8 cellular contexts compared by ENCODE assay signal in genomic region chrX:12977761-12978204, GRCh38. TPM values are rescaled to one million over a fixed set of nuclear protein-coding genes. Genes with fewer than 3 reads are reported as not detected.
A peak's percentile ranks its signal among the peaks of the same experiment; 100 is the strongest.
DNase-seq lines count a peak whose midpoint lies in the region; ATAC-seq and TF ChIP-seq lines count a peak whose summit lies in the region.

No MANE protein-coding gene starts in this region.

- H3K27me3 ChIP-seq in SJSA1 (replicated peaks) (no peaks in the 10 kb centered on the region), hepatocyte (no peaks in the 10 kb centered on the region), tibial artery (no peaks in the 10 kb centered on the region)

- peak overlapping the region; percentile 79 for H3K4me2 ChIP-seq in hepatocyte

- TF ChIP-seq CTCF in hepatocyte (IDR thresholded peaks at IDR 0.05; ENCODE audit: poor library complexity) (no peak), tibial artery (IDR thresholded peaks at IDR 0.05) (no peak), lower leg skin (IDR thresholded peaks at IDR 0.05) (no peak)

- TF ChIP-seq POLR2A in lower leg skin (IDR thresholded peaks at IDR 0.05): no peak

- no peaks in the 10 kb centered on the region for H3K9me3 ChIP-seq in SJSA1 (replicated peaks)
- H3K9me3 ChIP-seq in hepatocyte (ENCODE audit: low read depth): no peaks in the 10 kb centered on the region
- H3K9me3 ChIP-seq in tibial artery: no peaks in the 10 kb centered on the region

- H3K36me3 ChIP-seq in SJSA1: peaks cover 33% of the 10 kb centered on the region
- H3K36me3 ChIP-seq in hepatocyte (replicated peaks; ENCODE audit: insufficient read depth, low read depth): no peaks in the 10 kb centered on the region
- no peaks in the 10 kb centered on the region for H3K36me3 ChIP-seq in tibial artery

- WGBS in hepatocyte (ENCODE audit: low lambda C conversion rate, missing lambda C conversion rate): 32% methylated on average over 9 of the region's 9 CpGs
- 29 to 49% methylated on average over 9 of the region's 9 CpGs for WGBS in lower leg skin, 2 donors

- DNase-seq in SJSA1 (ENCODE audit: low read depth in 1 of 2, low spot score in 2 of 2) (no peak), hepatocyte (ENCODE audit: low spot score) (no peak), tibial artery (no peak), HPDE6-E6E7 (ENCODE audit: extremely low spot score) (no peak), lower leg skin (ENCODE audit: low spot score in 2 of 2) (no peak)
- no peak for DNase-seq in stimulated activated CD4-positive, alpha-beta T cell treated with anti-CD3 and anti-CD28 coated beads, Interleukin-1b, Interleukin-23, amount 100 ng/mL, for 48 hours

- intact Hi-C loops in tibial artery (cut with DNase I; ENCODE audit: low total_unique reads) (loop anchor here (5.0 to 10.0 kb wide), 2 partner anchors 117 to 455 kb away; no protein-coding TSS in a partner anchor), lower leg skin (cut with DNase I; ENCODE audit: low total_unique reads) (no loop called here)

- no peak overlapping the region for H2AFZ ChIP-seq in hepatocyte

- peak; percentile 8 for ATAC-seq in GM18511 (IDR thresholded peaks at IDR 0.05; ENCODE audit: unreplicated experiment)
- ATAC-seq in HG02588 (IDR thresholded peaks at IDR 0.05; ENCODE audit: unreplicated experiment): peak; percentile 5

- H4K20me1 ChIP-seq in hepatocyte (ENCODE audit: insufficient read depth, poor library complexity, severe bottlenecking): peaks cover 9% of the 10 kb centered on the region

- peaks cover 44% of the 10 kb centered on the region for H3K79me2 ChIP-seq in hepatocyte

- peaks cover 28% of the 10 kb centered on the region for H3K4me1 ChIP-seq in SJSA1 (replicated peaks)
- H3K4me1 ChIP-seq in hepatocyte (ENCODE audit: insufficient read depth): peaks cover 31% of the 10 kb centered on the region
- H3K4me1 ChIP-seq in tibial artery: peaks cover 0 to 26% (median 0%) of the 10 kb centered on the region in 4 donors

- H3K4me3 ChIP-seq in SJSA1 (peak overlapping the region; percentile 63), hepatocyte (peak overlapping the region; percentile 84), tibial artery (peak overlapping the region; percentile 86 to 87), lower leg skin (ENCODE audit: low read depth, poor library complexity, severe bottlenecking) (no peak overlapping the region)

- H3K27ac ChIP-seq in SJSA1 (peak overlapping the region; percentile 32), hepatocyte (peak overlapping the region; percentile 99), tibial artery (peak overlapping the region; percentile 92 to 98)

- no peaks in the 10 kb centered on the region for H3K9me2 ChIP-seq in hepatocyte (replicated peaks; ENCODE audit: insufficient read depth)

RNA-seq across cellular contexts. Expression of gene TMSB4X, which starts 2.9 kb away (rescaled TPM):
- total RNA-seq in SJSA1 (2014; rRNA removed; shearing (Covaris generic)): 4,755 and 8,566 TPM in 2 replicates
- total RNA-seq in hepatocyte: 6,141 and 6,242 TPM in 2 replicates
- 9,038 and 9,758 TPM in 2 replicates for polyA plus RNA-seq in hepatocyte
- total RNA-seq in lower leg skin: 1,000 to 10,000 TPM; 1,261 to 2,736 (median 1,532) TPM

Comparison
In these comparisons a context has a peak if more than half of its experiments do, and no peak if none do; other contexts are left out.
1. H3K27ac ChIP-seq: peak in every context shown above with its lines; median percentile 99 in hepatocyte; 95 in tibial artery; 32 in SJSA1.